In the genomic region with DNA sequence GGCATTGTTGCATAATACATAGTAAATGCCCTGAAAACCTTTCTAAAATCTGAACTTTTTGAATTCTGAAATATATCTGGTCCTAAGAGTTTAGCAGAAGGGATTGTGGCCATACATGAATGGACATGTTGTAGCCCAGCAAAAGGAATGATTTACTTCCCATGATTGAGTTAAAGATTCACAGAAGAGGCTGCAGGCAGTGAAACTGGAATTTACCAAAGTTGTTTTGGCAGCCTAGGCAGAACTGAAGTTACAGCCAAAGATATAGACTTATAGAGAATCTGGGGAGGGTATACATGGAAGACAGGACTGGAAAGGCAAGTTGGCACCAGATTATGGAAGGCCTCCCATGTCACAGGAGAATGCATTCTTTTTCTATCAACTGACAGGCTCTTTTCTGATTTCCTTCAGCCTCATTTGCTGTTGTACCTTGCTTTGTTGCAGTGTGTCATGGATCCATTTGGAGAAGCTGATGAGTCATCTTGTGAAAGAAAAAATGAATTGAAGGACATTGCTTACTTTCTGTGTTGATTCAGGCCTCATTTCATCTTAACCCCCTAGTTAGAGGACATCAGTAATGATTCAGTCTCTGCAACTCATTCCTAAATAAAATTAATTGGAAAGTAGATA, we compare ENCODE assay signal across 16 cellular contexts.
A peak's percentile ranks its signal among the peaks of the same experiment; 100 is the strongest.
DNase-seq lines count a peak whose midpoint lies in the region; ATAC-seq, FAIRE-seq and TF ChIP-seq lines count a peak whose summit lies in the region.
"Had no signal": no experiment of that assay in that cellular context is flagged by ENCODE, and none has a peak within 500 bp of the region (broad histone marks: within the 10 kb centered on the region; RNA-seq: fewer than 3 reads in every experiment).

No MANE protein-coding gene starts in this region.

- no peaks in the 10 kb centered on the region for H3F3A ChIP-seq in GM23248 (ENCODE audit: insufficient read depth)

- no peaks in the 10 kb centered on the region for H3K9me2 ChIP-seq in GM23248 (ENCODE audit: insufficient read depth)

- CTCF ChIA-PET in A549 (lab: Yijun Ruan, JAX) = interaction anchor here (0.7 to 1.6 kb wide), 2 partner anchors 116 to 650 kb away, joined by 3 to 4 read pairs; no protein-coding TSS in a partner anchor

- no peak for TF ChIP-seq EP300 in A549 (IDR thresholded peaks at IDR 0.05)

- POLR2A ChIA-PET in A549 (lab: Yijun Ruan, JAX) = no interaction called here

- H3K27ac ChIP-seq in A549 (peak overlapping the region; percentile 46 to 56), GM23248 (no peak overlapping the region)
- H3K27ac ChIP-seq: left lung, SJSA1 had no signal

- no peak for TF ChIP-seq RAD21 in A549 (conservative IDR thresholded peaks at IDR 0.05 in 1 of 2, IDR thresholded peaks at IDR 0.05 in 1 of 2)

- 0 out of 3 replicates have a peak overlapping the region, but pooled peaks have one; percentile 10 for H3K4me3 ChIP-seq in A549
- H3K4me3 ChIP-seq in GM23248 = no peak overlapping the region
- no peak overlapping the region for H3K4me3 ChIP-seq in MG63
- H3K4me3 ChIP-seq: left lung, SJSA1 had no signal

- H3K4me2 ChIP-seq in A549 (peak overlapping the region; percentile 75), GM23248 (ENCODE audit: unreplicated experiment) (no peak overlapping the region)

- no peak for TF ChIP-seq POLR2A in A549 (IDR thresholded peaks at IDR 0.05; ENCODE audit: low read length)

- H3K36me3 ChIP-seq in GM23248 (ENCODE audit: low read depth) (no peaks in the 10 kb centered on the region), MG63 (no peaks in the 10 kb centered on the region)
- H3K36me3 ChIP-seq: left lung, SJSA1 had no signal

- H3K9ac ChIP-seq in GM23248 = no peak overlapping the region

- H4K20me1 ChIP-seq in GM23248 (ENCODE audit: insufficient read depth) = no peaks in the 10 kb centered on the region

- no peak for FAIRE-seq in A549 (lab: Jason Lieb, UNC)
- FAIRE-seq: HTR-8/SVneo had no signal

- intact Hi-C loops in posterior vena cava (cut with DNase I) = no loop called here

- no peaks in the 10 kb centered on the region for H3K27me3 ChIP-seq in GM23248 (replicated peaks; ENCODE audit: insufficient read depth)
- H3K27me3 ChIP-seq in MG63 = no peaks in the 10 kb centered on the region
- H3K27me3 ChIP-seq: left lung, SJSA1 had no signal

- H3K4me1 ChIP-seq in A549 = peaks cover 19% of the 10 kb centered on the region
- H3K4me1 ChIP-seq in GM23248 (ENCODE audit: insufficient read depth) = no peaks in the 10 kb centered on the region
- H3K4me1 ChIP-seq: left lung had no signal

- H2AFZ ChIP-seq in GM23248 = no peak overlapping the region

- no peak for TF ChIP-seq CTCF in A549 (IDR thresholded peaks at IDR 0.05)

- in situ Hi-C loops in GM23248 (cut with MboI) = no loop called here

- ATAC-seq in A549 = peak; percentile 30 to 48; a peak in 3 of 6 replicates
- ATAC-seq in HG02610 (IDR thresholded peaks at IDR 0.05; ENCODE audit: unreplicated experiment) = no peak
- ATAC-seq: left lung had no signal

- H3K79me2 ChIP-seq in GM23248 (ENCODE audit: insufficient read depth) = no peaks in the 10 kb centered on the region

- H3K9me3 ChIP-seq in A549 (no peaks in the 10 kb centered on the region), GM23248 (ENCODE audit: low read depth) (no peaks in the 10 kb centered on the region), MG63 (no peaks in the 10 kb centered on the region)
- H3K9me3 ChIP-seq: left lung, SJSA1 had no signal

- peak in 1 of 2 experiments; percentile 42 for DNase-seq in A549 (ENCODE audit: low read depth in 1 of 2, low spot score in 1 of 2)
- DNase-seq in GM23248 = peak; percentile 58
- peak; percentile 0 for DNase-seq in amniotic stem cell (lab: John Stamatoyannopoulos, UW)
- DNase-seq in iris pigment epithelial cell (ENCODE audit: low read depth) = peak; percentile 68
- DNase-seq in posterior vena cava (ENCODE audit: low spot score) = no peak
- no peak for DNase-seq in stimulated activated CD4-positive, alpha-beta T cell treated with anti-CD3 and anti-CD28 coated beads, Interleukin-15, amount 100 ng/mL, for 24 hours
- no peak for DNase-seq in MG63
- DNase-seq: activated CD4-positive, alpha-beta T cell treated with anti-CD3 and anti-CD28 coated beads, Interleukin-2, amount 10 ng/mL, durations not matched to agents 24 days and 14 days; activated naive CD4-positive, alpha-beta T cell treated with anti-CD3 and anti-CD28 coated beads, Interleukin-2, amount 50 U/mL, for 16 hours; C1 segment of cervical spinal cord; left lung; NCI-H510A; trophoblast cell had no signal

TF ChIP-seq in A549, 52 proteins besides CTCF, POLR2A, EP300 and RAD21:
- TF ChIP-seq ZC3H11A (IDR thresholded peaks at IDR 0.05) = no peak
- peak; percentile 13 for TF ChIP-seq MAFK (IDR thresholded peaks at IDR 0.05; ENCODE audit: partially characterized antibody)
- TF ChIP-seq FOSL2 (IDR thresholded peaks at IDR 0.05) = peak; percentile 36; the same call in 1 of the 2 replicates
- peak; percentile 87 for TF ChIP-seq FOSL2 (CRISPR knock-in tag; IDR thresholded peaks at IDR 0.05)
- TF ChIP-seq TFCP2L1 (CRISPR knock-in tag; IDR thresholded peaks at IDR 0.05) = no peak

Comparison
In these comparisons a context has a peak if more than half of its experiments do, and no peak if none do; other contexts are left out.
1. DNase-seq: peak in GM23248 (single experiment), amniotic stem cell (single experiment) and iris pigment epithelial cell (single experiment); none in posterior vena cava (single experiment), stimulated activated CD4-positive, alpha-beta T cell treated with anti-CD3 and anti-CD28 coated beads, Interleukin-15, amount 100 ng/mL, for 24 hours (single experiment) and MG63 (single experiment).